In genomic region chr13:44967656-44968451, GRCh38 we compare ENCODE assay signal across 1 cellular context.
TF ChIP-seq lines count a peak whose summit lies in the region.

No MANE protein-coding gene starts in this region.

TF ChIP-seq in liver, 16 proteins besides CTCF, POLR2A, EP300 and RAD21 (continued from another document):
- no peak for TF ChIP-seq YY1 (IDR thresholded peaks at IDR 0.05)
